Comparison of ENCODE assay signal across 7 cellular contexts in the genomic region with DNA sequence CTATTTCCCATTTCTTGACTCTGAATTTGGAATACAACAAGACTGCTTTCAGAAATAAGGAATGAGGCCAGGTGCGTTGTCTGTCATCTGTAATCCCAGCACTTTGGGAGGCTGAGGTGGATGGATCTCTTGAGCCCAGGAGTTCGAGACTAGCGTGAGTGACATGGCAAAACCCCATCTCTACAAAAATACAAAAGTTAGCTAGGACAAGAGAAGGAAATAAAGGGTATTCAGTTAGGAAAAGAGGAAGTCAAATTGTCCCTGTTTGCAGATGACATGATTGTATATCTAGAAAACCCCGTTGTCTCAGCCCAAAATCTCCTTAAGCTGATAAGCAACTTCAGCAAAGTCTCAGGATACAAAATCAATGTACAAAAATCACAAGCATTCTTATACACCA. TPM values are rescaled to one million over a fixed set of nuclear protein-coding genes. Genes with fewer than 3 reads are reported as not detected.
A peak's percentile ranks its signal among the peaks of the same experiment; 100 is the strongest.
DNase-seq lines count a peak whose midpoint lies in the region; ATAC-seq and TF ChIP-seq lines count a peak whose summit lies in the region.
"Not testable (repeated sequence)": the region's sequence is repeated elsewhere in the genome, so short reads cannot be mapped to it uniquely, and the experiment has no call there.

No MANE protein-coding gene starts in this region.

- in situ Hi-C loops in GM23248 (cut with MboI) = not testable (repeated sequence)

- H3K27me3 Mint-ChIP-seq in brain; endothelial cell (ENCODE audit: unreplicated experiment); mesothelial cell of epicardium (ENCODE audit: low read depth); progenitor cell of endocrine pancreas: not testable (repeated sequence)

- peaks cover 84% of the 10 kb centered on the region for H3K79me2 ChIP-seq in GM23248 (ENCODE audit: insufficient read depth)

- not testable (repeated sequence) for H3K9me3 ChIP-seq in GM23248 (ENCODE audit: low read depth); RWPE2 (ENCODE audit: severe bottlenecking)

- H4K20me1 ChIP-seq in GM23248 (ENCODE audit: insufficient read depth) = peaks cover 29% of the 10 kb centered on the region

- not testable (repeated sequence) for H3K9me3 Mint-ChIP-seq in brain; endothelial cell (ENCODE audit: unreplicated experiment); mesothelial cell of epicardium; progenitor cell of endocrine pancreas (ENCODE audit: low read depth)

- H3K4me1 ChIP-seq in GM23248 (ENCODE audit: insufficient read depth) (peaks cover 65% of the 10 kb centered on the region), RWPE2 (ENCODE audit: insufficient read depth, poor library complexity, severe bottlenecking) (peaks cover 60% of the 10 kb centered on the region)

- not testable (repeated sequence) for H2AFZ ChIP-seq in GM23248

- not testable (repeated sequence) for H3K36me3 ChIP-seq in GM23248 (ENCODE audit: low read depth)
- peaks cover 11% of the 10 kb centered on the region; the same call in 1 of the 2 replicates for H3K36me3 ChIP-seq in RWPE2 (ENCODE audit: low read depth)

- not testable (repeated sequence) for DNase-seq in GM23248; RWPE2 (ENCODE audit: low spot score); endothelial cell (ENCODE audit: low spot score); mesothelial cell of epicardium (ENCODE audit: low spot score in 2 of 2, unreplicated experiment in 2 of 2); progenitor cell of endocrine pancreas (ENCODE audit: low spot score, unreplicated experiment)

- not testable (repeated sequence) for H3K9me2 ChIP-seq in GM23248 (ENCODE audit: insufficient read depth)

- H3K27ac Mint-ChIP-seq in brain (peak overlapping the region in 3 of 5 experiments; percentile 76 to 87 (median 77)), endothelial cell (ENCODE audit: unreplicated experiment) (peak overlapping the region; percentile 92), mesothelial cell of epicardium (peak overlapping the region; percentile 86), progenitor cell of endocrine pancreas (peak overlapping the region; percentile 82)

- not testable (repeated sequence) for TF ChIP-seq CTCF in 22Rv1 (IDR thresholded peaks at IDR 0.05); RWPE2 (IDR thresholded peaks at IDR 0.05; ENCODE audit: poor library complexity, severe bottlenecking); brain (conservative IDR thresholded peaks at IDR 0.05); endothelial cell (IDR thresholded peaks at IDR 0.05; ENCODE audit: unreplicated experiment); mesothelial cell of epicardium (IDR thresholded peaks at IDR 0.05; ENCODE audit: unreplicated experiment); progenitor cell of endocrine pancreas (IDR thresholded peaks at IDR 0.05; ENCODE audit: unreplicated experiment)

- not testable (repeated sequence) for H3K9ac ChIP-seq in GM23248

- not testable (repeated sequence) for H3K27me3 ChIP-seq in GM23248 (replicated peaks; ENCODE audit: insufficient read depth); RWPE2 (ENCODE audit: insufficient read depth, poor library complexity, severe bottlenecking)

- H3K27ac ChIP-seq in 22Rv1 (peak overlapping the region; percentile 53), GM23248 (peak overlapping the region; percentile 79; the same call in 1 of the 2 replicates), RWPE2 (ENCODE audit: poor library complexity, severe bottlenecking) (peak overlapping the region; percentile 94)

- ATAC-seq in RWPE2 (ENCODE audit: low read depth) = not testable (repeated sequence)

- not testable (repeated sequence) for H3K4me3 Mint-ChIP-seq in brain; endothelial cell (ENCODE audit: unreplicated experiment); mesothelial cell of epicardium; progenitor cell of endocrine pancreas (ENCODE audit: low read depth)

- 98 to 99% methylated on average over 3 to 4 of the region's 4 CpGs for WGBS in GM23248 (ENCODE audit: low coverage in 1 of 2, low lambda C conversion rate in 2 of 2, missing lambda C conversion rate in 2 of 2), 2 experiments

- H3K4me1 Mint-ChIP-seq in brain (peaks cover 79% of the 10 kb centered on the region), endothelial cell (ENCODE audit: unreplicated experiment) (peaks cover 66% of the 10 kb centered on the region), mesothelial cell of epicardium (peaks cover 74% of the 10 kb centered on the region), progenitor cell of endocrine pancreas (ENCODE audit: low read depth) (peaks cover 60% of the 10 kb centered on the region)

- peaks cover 15% of the 10 kb centered on the region for H3K36me3 Mint-ChIP-seq in brain
- not testable (repeated sequence) for H3K36me3 Mint-ChIP-seq in endothelial cell (ENCODE audit: low read depth, unreplicated experiment); mesothelial cell of epicardium; progenitor cell of endocrine pancreas (ENCODE audit: insufficient read depth)

- not testable (repeated sequence) for H3K4me3 ChIP-seq in GM23248; RWPE2 (ENCODE audit: severe bottlenecking)

- H3K4me2 ChIP-seq in GM23248 (ENCODE audit: unreplicated experiment) = not testable (repeated sequence)

- H3F3A ChIP-seq in GM23248 (ENCODE audit: insufficient read depth) = peaks cover 52% of the 10 kb centered on the region

RNA-seq across cellular contexts. Expression of gene MAP4K4, which starts 51.0 kb away (rescaled TPM):
- 107 and 115 TPM in 2 replicates for total RNA-seq in GM23248 (2014; rRNA removed; shearing (Covaris generic))
- polyA plus RNA-seq in GM23248 (2016; fragmentation: Nextera tagmentation; extraction: Ambion mirVana) (19.9 and 20.3 TPM in 2 replicates), brain (ENCODE audit: insufficient read depth, low read depth, low replicate concordance) (89.6 TPM)
- total RNA-seq in endothelial cell (ENCODE audit: unreplicated experiment) (427 TPM), mesothelial cell of epicardium (170 to 175 TPM (median 174 TPM) in 3 replicates), progenitor cell of endocrine pancreas (171 and 184 TPM in 2 replicates)
